9 cellular contexts compared by ENCODE assay signal in genomic region chr5:180618830-180619562, GRCh38. TPM values are rescaled to one million over a fixed set of nuclear protein-coding genes. Genes with fewer than 3 reads are reported as not detected.
A peak's percentile ranks its signal among the peaks of the same experiment; 100 is the strongest.
DNase-seq lines count a peak whose midpoint lies in the region; ATAC-seq and TF ChIP-seq lines count a peak whose summit lies in the region.
"Had no signal": no experiment of that assay in that cellular context is flagged by ENCODE, and none has a peak within 500 bp of the region (broad histone marks: within the 10 kb centered on the region; RNA-seq: fewer than 3 reads in every experiment).

No MANE protein-coding gene starts in this region.

- ATAC-seq in psoas muscle (no peak), HG03175 (IDR thresholded peaks at IDR 0.05; ENCODE audit: unreplicated experiment) (no peak)

- peaks cover 3% of the 10 kb centered on the region for H3K4me1 Mint-ChIP-seq in T-helper 2 cell treated with Interferon-gamma antibody and Interleukin-4, amounts not matched to agents 5 μg/mL and 100 μg/mL, for 36 hours (ENCODE audit: low read depth)
- H3K4me1 Mint-ChIP-seq in endothelial cell (ENCODE audit: unreplicated experiment), result peaks cover 33% of the 10 kb centered on the region

- H3K36me3 Mint-ChIP-seq in T-helper 2 cell treated with Interferon-gamma antibody and Interleukin-4, amounts not matched to agents 5 μg/mL and 100 μg/mL, for 36 hours (ENCODE audit: low read depth), result no peaks in the 10 kb centered on the region
- H3K36me3 Mint-ChIP-seq in endothelial cell (ENCODE audit: low read depth, unreplicated experiment), result peaks cover 49% of the 10 kb centered on the region

- 21 to 27% (median 23%) methylated on average over 63 to 90 of the region's 90 CpGs for WGBS in psoas muscle, 3 donors

- no peaks in the 10 kb centered on the region for H3K36me3 ChIP-seq in psoas muscle (ENCODE audit: insufficient read depth in 1 of 2, low read depth in 1 of 2)

- DNase-seq in DMS 273 (lab: John Stamatoyannopoulos, UW; ENCODE audit: unreplicated experiment) (peak; percentile 88), DMS 273 treated with DMSO at 0.1 percent for 48 hours (lab: John Stamatoyannopoulos, UW) (no peak), endothelial cell (ENCODE audit: low spot score) (peak; percentile 52), psoas muscle (no peak), NCI-H187 treated with DMSO at 0.1 percent for 48 hours (lab: John Stamatoyannopoulos, UW) (no peak), mesenteric fat pad (ENCODE audit: low spot score) (no peak)
- DNase-seq in T-helper 2 cell treated with Interferon-gamma antibody and Interleukin-4, amounts not matched to agents 5 μg/mL and 100 μg/mL, for 36 hours (ENCODE audit: low spot score), result peak; percentile 39

- H3K4me3 ChIP-seq in psoas muscle, result peak overlapping the region; percentile 25

- peaks cover 0 to 12% (median 9%) of the 10 kb centered on the region in 3 donors for H3K27me3 ChIP-seq in psoas muscle (ENCODE audit: insufficient read depth in 3 of 3, low read length in 2 of 3)

- no peak overlapping the region for H3K4me3 Mint-ChIP-seq in T-helper 2 cell treated with Interferon-gamma antibody and Interleukin-4, amounts not matched to agents 5 μg/mL and 100 μg/mL, for 36 hours
- no peak overlapping the region for H3K4me3 Mint-ChIP-seq in endothelial cell (ENCODE audit: unreplicated experiment)

- H3K4me1 ChIP-seq in psoas muscle, result no peaks in the 10 kb centered on the region

- TF ChIP-seq CTCF in endothelial cell (IDR thresholded peaks at IDR 0.05; ENCODE audit: unreplicated experiment) (no peak), psoas muscle (IDR thresholded peaks at IDR 0.05) (no peak)

- H3K27ac Mint-ChIP-seq in T-helper 2 cell treated with Interferon-gamma antibody and Interleukin-4, amounts not matched to agents 5 μg/mL and 100 μg/mL, for 36 hours, result no peak overlapping the region
- H3K27ac Mint-ChIP-seq in endothelial cell (ENCODE audit: unreplicated experiment), result no peak overlapping the region

- no peak overlapping the region for H3K27ac ChIP-seq in psoas muscle

- H3K9me3 Mint-ChIP-seq in T-helper 2 cell treated with Interferon-gamma antibody and Interleukin-4, amounts not matched to agents 5 μg/mL and 100 μg/mL, for 36 hours, result no peaks in the 10 kb centered on the region
- H3K9me3 Mint-ChIP-seq in endothelial cell (ENCODE audit: unreplicated experiment), result no peaks in the 10 kb centered on the region

- intact Hi-C loops in psoas muscle (cut with DNase I), result no loop called here

- no peaks in the 10 kb centered on the region for H3K9me3 ChIP-seq in psoas muscle

- H3K27me3 Mint-ChIP-seq in T-helper 2 cell treated with Interferon-gamma antibody and Interleukin-4, amounts not matched to agents 5 μg/mL and 100 μg/mL, for 36 hours (ENCODE audit: low read depth), result no peaks in the 10 kb centered on the region
- peaks cover 44% of the 10 kb centered on the region for H3K27me3 Mint-ChIP-seq in endothelial cell (ENCODE audit: unreplicated experiment)

RNA-seq across cellular contexts. Expression of gene SCGB3A1, which starts 27.7 kb away (rescaled TPM):
- 5.4 TPM for total RNA-seq in endothelial cell (ENCODE audit: unreplicated experiment)
- under 1 TPM in 1 of 4 donors, not detected in 3; 0.46 TPM for total RNA-seq in psoas muscle
- polyA plus RNA-seq in psoas muscle, result not detected
- total RNA-seq in mesenteric fat pad, result 0.71 TPM
- total RNA-seq: renal cortical epithelial cell had no signal

RNA-seq across cellular contexts. Expression of gene FLT4, which starts 30.4 kb away (rescaled TPM):
- total RNA-seq in endothelial cell (ENCODE audit: unreplicated experiment) (541 TPM), psoas muscle (1 to 10 TPM; 3.3 to 7.3 (median 3.7) TPM), mesenteric fat pad (26.8 TPM)
- 1 to 10 TPM; 1.7 to 3.7 (median 2.3) TPM for polyA plus RNA-seq in psoas muscle

Comparison
In these comparisons a context has a peak if more than half of its experiments do, and no peak if none do; other contexts are left out.
1. DNase-seq: peak in DMS 273 (single experiment), T-helper 2 cell treated with Interferon-gamma antibody and Interleukin-4, amounts not matched to agents 5 μg/mL and 100 μg/mL, for 36 hours (single experiment) and endothelial cell (single experiment); none in DMS 273 treated with DMSO at 0.1 percent for 48 hours (single experiment), psoas muscle (0 of 2), NCI-H187 treated with DMSO at 0.1 percent for 48 hours (single experiment) and mesenteric fat pad (single experiment).
2. RNA of gene FLT4, which starts 30.4 kb away (total RNA-seq): 541 TPM in endothelial cell (single experiment); 26.8 TPM in mesenteric fat pad (single experiment) and 3.3 to 7.3 TPM in psoas muscle; every median in the first group is over 10 times any median in the second.